1 cellular context compared by ENCODE assay signal in the genomic region with DNA sequence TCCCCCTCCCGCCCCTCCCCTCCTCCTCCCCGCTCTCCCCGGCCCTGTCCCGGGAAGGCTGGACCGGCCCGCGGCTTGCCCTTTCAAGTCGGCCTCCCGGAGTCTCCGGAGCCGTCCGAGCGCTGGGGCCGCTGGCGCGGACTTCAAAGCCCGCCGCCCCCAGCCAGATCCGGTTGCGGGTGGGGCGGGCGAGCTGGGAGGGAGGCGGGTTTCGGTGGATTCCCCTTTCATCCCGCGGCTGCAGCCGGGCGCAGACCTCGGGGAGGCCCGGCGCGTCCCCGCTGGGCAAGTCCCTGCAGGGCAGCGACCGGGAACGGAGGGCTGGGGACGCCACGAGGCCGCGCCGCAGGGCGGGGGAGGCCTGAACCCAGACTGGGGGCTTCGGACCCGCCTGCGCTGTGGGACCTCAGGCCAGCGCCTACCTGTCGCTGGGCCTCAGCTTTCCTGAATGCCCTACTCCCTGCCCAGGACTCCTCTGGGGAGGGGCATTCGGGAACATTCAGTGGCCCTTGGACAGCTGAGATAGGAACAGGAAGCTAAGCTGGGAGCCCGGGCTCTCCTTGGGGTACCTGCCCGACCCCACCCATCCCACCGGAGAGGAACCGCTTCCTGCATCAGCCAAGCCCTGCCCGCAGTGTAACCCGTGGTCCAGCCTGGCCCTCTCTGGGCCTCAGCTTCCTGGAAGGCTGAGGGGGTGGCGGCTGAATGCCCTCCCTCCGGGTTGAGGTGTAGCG.
TF ChIP-seq lines count a peak whose summit lies in the region.

No MANE protein-coding gene starts in this region.

TF ChIP-seq in HepG2, 621 proteins besides CTCF, POLR2A, EP300 and RAD21 (continued from another document and continues in another):
- TF ChIP-seq XBP1 (CRISPR knock-in tag; IDR thresholded peaks at IDR 0.05) (no peak), NFYC (CRISPR knock-in tag; IDR thresholded peaks at IDR 0.05) (no peak), ZC3H4 (CRISPR knock-in tag; IDR thresholded peaks at IDR 0.05; ENCODE audit: borderline replicate concordance) (no peak; the same call in 1 of the 2 replicates), CBX2 (IDR thresholded peaks at IDR 0.05; ENCODE audit: low read depth, low read length) (no peak), CBX2 (CRISPR knock-in tag; IDR thresholded peaks at IDR 0.05; ENCODE audit: low read depth) (no peak), FOXP1 (IDR thresholded peaks at IDR 0.05) (no peak), FOXP1 (CRISPR knock-in tag; IDR thresholded peaks at IDR 0.05) (peak; percentile 64), ZFP36L1 (CRISPR knock-in tag; IDR thresholded peaks at IDR 0.05) (no peak), NR3C1 (CRISPR knock-in tag; IDR thresholded peaks at IDR 0.05) (no peak), ZNF180 (CRISPR knock-in tag; IDR thresholded peaks at IDR 0.05; ENCODE audit: borderline replicate concordance, low read depth) (no peak), ZNF253 (CRISPR knock-in tag; IDR thresholded peaks at IDR 0.05; ENCODE audit: borderline replicate concordance) (no peak), NFYB (CRISPR knock-in tag; IDR thresholded peaks at IDR 0.05) (no peak; the same call in 1 of the 2 replicates), ZNF547 (CRISPR knock-in tag; IDR thresholded peaks at IDR 0.05) (no peak), TOE1 (CRISPR knock-in tag; IDR thresholded peaks at IDR 0.05) (no peak), CBX1 (IDR thresholded peaks at IDR 0.05; ENCODE audit: low read depth) (no peak), ZSCAN22 (CRISPR knock-in tag; IDR thresholded peaks at IDR 0.05) (no peak), DMAP1 (CRISPR knock-in tag; IDR thresholded peaks at IDR 0.05) (peak; percentile 89), RNF2 (conservative IDR thresholded peaks at IDR 0.05; ENCODE audit: low read depth) (peak; percentile 59), ZNF3 (CRISPR knock-in tag; IDR thresholded peaks at IDR 0.05) (no peak; the same call in 1 of the 2 replicates), NFE2L1 (CRISPR knock-in tag; IDR thresholded peaks at IDR 0.05; ENCODE audit: borderline replicate concordance) (no peak), ZNF614 (CRISPR knock-in tag; IDR thresholded peaks at IDR 0.05; ENCODE audit: borderline replicate concordance) (peak; percentile 58), RFX3 (CRISPR knock-in tag; IDR thresholded peaks at IDR 0.05) (no peak), KAT8 (CRISPR knock-in tag; IDR thresholded peaks at IDR 0.05) (peak; percentile 78), THAP11 (CRISPR knock-in tag; IDR thresholded peaks at IDR 0.05) (peak; percentile 80), ZNF205 (CRISPR knock-in tag; IDR thresholded peaks at IDR 0.05) (peak; percentile 50), ZNF766 (CRISPR knock-in tag; IDR thresholded peaks at IDR 0.05; ENCODE audit: borderline replicate concordance) (no peak), NR2C2 (CRISPR knock-in tag; IDR thresholded peaks at IDR 0.05; ENCODE audit: borderline replicate concordance) (peak; percentile 60), MED1 (CRISPR knock-in tag; IDR thresholded peaks at IDR 0.05) (peak; percentile 97), ZNF567 (CRISPR knock-in tag; IDR thresholded peaks at IDR 0.05; ENCODE audit: borderline replicate concordance) (no peak), ZFP62 (CRISPR knock-in tag; IDR thresholded peaks at IDR 0.05) (no peak), KDM6A (CRISPR knock-in tag; IDR thresholded peaks at IDR 0.05; ENCODE audit: low read depth) (no peak; the same call in 1 of the 2 replicates), RARG (CRISPR knock-in tag; IDR thresholded peaks at IDR 0.05; ENCODE audit: low read depth) (no peak), SNAI1 (CRISPR knock-in tag; IDR thresholded peaks at IDR 0.05; ENCODE audit: borderline replicate concordance) (no peak), BORCS8-MEF2B (CRISPR knock-in tag; IDR thresholded peaks at IDR 0.05) (no peak; the same call in none of the 2 replicates), ARID2 (CRISPR knock-in tag; IDR thresholded peaks at IDR 0.05; ENCODE audit: borderline replicate concordance) (no peak), SCMH1 (CRISPR knock-in tag; IDR thresholded peaks at IDR 0.05; ENCODE audit: borderline replicate concordance) (no peak), ZEB1 (IDR thresholded peaks at IDR 0.05; ENCODE audit: insufficient replicate concordance, low read depth) (peak; percentile 35), ZNF816 (CRISPR knock-in tag; IDR thresholded peaks at IDR 0.05; ENCODE audit: borderline replicate concordance) (peak; percentile 97), ZNF670 (CRISPR knock-in tag; IDR thresholded peaks at IDR 0.05; ENCODE audit: borderline replicate concordance) (peak; percentile 91), NKX3-1 (CRISPR knock-in tag; IDR thresholded peaks at IDR 0.05) (peak; percentile 40; the same call in 1 of the 2 replicates), HMGA1 (CRISPR knock-in tag; conservative IDR thresholded peaks at IDR 0.05) (no peak), RXRA (CRISPR knock-in tag; IDR thresholded peaks at IDR 0.05) (peak; percentile 94), TSC22D2 (CRISPR knock-in tag; IDR thresholded peaks at IDR 0.05; ENCODE audit: borderline replicate concordance) (no peak)
- TF ChIP-seq, protein P1, sequence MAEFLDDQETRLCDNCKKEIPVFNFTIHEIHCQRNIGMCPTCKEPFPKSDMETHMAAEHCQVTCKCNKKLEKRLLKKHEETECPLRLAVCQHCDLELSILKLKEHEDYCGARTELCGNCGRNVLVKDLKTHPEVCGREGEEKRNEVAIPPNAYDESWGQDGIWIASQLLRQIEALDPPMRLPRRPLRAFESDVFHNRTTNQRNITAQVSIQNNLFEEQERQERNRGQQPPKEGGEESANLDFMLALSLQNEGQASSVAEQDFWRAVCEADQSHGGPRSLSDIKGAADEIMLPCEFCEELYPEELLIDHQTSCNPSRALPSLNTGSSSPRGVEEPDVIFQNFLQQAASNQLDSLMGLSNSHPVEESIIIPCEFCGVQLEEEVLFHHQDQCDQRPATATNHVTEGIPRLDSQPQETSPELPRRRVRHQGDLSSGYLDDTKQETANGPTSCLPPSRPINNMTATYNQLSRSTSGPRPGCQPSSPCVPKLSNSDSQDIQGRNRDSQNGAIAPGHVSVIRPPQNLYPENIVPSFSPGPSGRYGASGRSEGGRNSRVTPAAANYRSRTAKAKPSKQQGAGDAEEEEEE (CRISPR knock-in tag; IDR thresholded peaks at IDR 0.05; ENCODE audit: borderline replicate concordance) = no peak
- TF ChIP-seq, protein P2, sequence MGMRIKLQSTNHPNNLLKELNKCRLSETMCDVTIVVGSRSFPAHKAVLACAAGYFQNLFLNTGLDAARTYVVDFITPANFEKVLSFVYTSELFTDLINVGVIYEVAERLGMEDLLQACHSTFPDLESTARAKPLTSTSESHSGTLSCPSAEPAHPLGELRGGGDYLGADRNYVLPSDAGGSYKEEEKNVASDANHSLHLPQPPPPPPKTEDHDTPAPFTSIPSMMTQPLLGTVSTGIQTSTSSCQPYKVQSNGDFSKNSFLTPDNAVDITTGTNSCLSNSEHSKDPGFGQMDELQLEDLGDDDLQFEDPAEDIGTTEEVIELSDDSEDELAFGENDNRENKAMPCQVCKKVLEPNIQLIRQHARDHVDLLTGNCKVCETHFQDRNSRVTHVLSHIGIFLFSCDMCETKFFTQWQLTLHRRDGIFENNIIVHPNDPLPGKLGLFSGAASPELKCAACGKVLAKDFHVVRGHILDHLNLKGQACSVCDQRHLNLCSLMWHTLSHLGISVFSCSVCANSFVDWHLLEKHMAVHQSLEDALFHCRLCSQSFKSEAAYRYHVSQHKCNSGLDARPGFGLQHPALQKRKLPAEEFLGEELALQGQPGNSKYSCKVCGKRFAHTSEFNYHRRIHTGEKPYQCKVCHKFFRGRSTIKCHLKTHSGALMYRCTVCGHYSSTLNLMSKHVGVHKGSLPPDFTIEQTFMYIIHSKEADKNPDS (CRISPR knock-in tag; IDR thresholded peaks at IDR 0.05) = peak; percentile 33; the same call in 1 of the 2 replicates
- TF ChIP-seq, protein P3, sequence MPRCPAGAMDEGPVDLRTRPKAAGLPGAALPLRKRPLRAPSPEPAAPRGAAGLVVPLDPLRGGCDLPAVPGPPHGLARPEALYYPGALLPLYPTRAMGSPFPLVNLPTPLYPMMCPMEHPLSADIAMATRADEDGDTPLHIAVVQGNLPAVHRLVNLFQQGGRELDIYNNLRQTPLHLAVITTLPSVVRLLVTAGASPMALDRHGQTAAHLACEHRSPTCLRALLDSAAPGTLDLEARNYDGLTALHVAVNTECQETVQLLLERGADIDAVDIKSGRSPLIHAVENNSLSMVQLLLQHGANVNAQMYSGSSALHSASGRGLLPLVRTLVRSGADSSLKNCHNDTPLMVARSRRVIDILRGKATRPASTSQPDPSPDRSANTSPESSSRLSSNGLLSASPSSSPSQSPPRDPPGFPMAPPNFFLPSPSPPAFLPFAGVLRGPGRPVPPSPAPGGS (CRISPR knock-in tag; IDR thresholded peaks at IDR 0.05) = peak; percentile 94
- TF ChIP-seq, protein P4, sequence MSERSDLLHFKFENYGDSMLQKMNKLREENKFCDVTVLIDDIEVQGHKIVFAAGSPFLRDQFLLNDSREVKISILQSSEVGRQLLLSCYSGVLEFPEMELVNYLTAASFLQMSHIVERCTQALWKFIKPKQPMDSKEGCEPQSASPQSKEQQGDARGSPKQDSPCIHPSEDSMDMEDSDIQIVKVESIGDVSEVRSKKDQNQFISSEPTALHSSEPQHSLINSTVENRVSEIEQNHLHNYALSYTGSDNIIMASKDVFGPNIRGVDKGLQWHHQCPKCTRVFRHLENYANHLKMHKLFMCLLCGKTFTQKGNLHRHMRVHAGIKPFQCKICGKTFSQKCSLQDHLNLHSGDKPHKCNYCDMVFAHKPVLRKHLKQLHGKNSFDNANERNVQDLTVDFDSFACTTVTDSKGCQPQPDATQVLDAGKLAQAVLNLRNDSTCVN (CRISPR knock-in tag; IDR thresholded peaks at IDR 0.05; ENCODE audit: borderline replicate concordance) = no peak
- TF ChIP-seq, protein P5, sequence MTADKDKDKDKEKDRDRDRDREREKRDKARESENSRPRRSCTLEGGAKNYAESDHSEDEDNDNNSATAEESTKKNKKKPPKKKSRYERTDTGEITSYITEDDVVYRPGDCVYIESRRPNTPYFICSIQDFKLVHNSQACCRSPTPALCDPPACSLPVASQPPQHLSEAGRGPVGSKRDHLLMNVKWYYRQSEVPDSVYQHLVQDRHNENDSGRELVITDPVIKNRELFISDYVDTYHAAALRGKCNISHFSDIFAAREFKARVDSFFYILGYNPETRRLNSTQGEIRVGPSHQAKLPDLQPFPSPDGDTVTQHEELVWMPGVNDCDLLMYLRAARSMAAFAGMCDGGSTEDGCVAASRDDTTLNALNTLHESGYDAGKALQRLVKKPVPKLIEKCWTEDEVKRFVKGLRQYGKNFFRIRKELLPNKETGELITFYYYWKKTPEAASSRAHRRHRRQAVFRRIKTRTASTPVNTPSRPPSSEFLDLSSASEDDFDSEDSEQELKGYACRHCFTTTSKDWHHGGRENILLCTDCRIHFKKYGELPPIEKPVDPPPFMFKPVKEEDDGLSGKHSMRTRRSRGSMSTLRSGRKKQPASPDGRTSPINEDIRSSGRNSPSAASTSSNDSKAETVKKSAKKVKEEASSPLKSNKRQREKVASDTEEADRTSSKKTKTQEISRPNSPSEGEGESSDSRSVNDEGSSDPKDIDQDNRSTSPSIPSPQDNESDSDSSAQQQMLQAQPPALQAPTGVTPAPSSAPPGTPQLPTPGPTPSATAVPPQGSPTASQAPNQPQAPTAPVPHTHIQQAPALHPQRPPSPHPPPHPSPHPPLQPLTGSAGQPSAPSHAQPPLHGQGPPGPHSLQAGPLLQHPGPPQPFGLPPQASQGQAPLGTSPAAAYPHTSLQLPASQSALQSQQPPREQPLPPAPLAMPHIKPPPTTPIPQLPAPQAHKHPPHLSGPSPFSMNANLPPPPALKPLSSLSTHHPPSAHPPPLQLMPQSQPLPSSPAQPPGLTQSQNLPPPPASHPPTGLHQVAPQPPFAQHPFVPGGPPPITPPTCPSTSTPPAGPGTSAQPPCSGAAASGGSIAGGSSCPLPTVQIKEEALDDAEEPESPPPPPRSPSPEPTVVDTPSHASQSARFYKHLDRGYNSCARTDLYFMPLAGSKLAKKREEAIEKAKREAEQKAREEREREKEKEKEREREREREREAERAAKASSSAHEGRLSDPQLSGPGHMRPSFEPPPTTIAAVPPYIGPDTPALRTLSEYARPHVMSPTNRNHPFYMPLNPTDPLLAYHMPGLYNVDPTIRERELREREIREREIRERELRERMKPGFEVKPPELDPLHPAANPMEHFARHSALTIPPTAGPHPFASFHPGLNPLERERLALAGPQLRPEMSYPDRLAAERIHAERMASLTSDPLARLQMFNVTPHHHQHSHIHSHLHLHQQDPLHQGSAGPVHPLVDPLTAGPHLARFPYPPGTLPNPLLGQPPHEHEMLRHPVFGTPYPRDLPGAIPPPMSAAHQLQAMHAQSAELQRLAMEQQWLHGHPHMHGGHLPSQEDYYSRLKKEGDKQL (CRISPR knock-in tag; IDR thresholded peaks at IDR 0.05; ENCODE audit: low read depth) = peak; percentile 70
- TF ChIP-seq, protein P6, sequence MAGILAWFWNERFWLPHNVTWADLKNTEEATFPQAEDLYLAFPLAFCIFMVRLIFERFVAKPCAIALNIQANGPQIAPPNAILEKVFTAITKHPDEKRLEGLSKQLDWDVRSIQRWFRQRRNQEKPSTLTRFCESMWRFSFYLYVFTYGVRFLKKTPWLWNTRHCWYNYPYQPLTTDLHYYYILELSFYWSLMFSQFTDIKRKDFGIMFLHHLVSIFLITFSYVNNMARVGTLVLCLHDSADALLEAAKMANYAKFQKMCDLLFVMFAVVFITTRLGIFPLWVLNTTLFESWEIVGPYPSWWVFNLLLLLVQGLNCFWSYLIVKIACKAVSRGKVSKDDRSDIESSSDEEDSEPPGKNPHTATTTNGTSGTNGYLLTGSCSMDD (CRISPR knock-in tag; IDR thresholded peaks at IDR 0.05) = no peak
- TF ChIP-seq, protein P7, sequence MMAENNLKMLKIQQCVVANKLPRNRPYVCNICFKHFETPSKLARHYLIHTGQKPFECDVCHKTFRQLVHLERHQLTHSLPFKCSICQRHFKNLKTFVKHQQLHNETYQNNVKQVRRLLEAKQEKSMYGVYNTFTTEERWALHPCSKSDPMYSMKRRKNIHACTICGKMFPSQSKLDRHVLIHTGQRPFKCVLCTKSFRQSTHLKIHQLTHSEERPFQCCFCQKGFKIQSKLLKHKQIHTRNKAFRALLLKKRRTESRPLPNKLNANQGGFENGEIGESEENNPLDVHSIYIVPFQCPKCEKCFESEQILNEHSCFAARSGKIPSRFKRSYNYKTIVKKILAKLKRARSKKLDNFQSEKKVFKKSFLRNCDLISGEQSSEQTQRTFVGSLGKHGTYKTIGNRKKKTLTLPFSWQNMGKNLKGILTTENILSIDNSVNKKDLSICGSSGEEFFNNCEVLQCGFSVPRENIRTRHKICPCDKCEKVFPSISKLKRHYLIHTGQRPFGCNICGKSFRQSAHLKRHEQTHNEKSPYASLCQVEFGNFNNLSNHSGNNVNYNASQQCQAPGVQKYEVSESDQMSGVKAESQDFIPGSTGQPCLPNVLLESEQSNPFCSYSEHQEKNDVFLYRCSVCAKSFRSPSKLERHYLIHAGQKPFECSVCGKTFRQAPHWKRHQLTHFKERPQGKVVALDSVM (CRISPR knock-in tag; IDR thresholded peaks at IDR 0.05) = peak; percentile 86
- TF ChIP-seq, protein P8, sequence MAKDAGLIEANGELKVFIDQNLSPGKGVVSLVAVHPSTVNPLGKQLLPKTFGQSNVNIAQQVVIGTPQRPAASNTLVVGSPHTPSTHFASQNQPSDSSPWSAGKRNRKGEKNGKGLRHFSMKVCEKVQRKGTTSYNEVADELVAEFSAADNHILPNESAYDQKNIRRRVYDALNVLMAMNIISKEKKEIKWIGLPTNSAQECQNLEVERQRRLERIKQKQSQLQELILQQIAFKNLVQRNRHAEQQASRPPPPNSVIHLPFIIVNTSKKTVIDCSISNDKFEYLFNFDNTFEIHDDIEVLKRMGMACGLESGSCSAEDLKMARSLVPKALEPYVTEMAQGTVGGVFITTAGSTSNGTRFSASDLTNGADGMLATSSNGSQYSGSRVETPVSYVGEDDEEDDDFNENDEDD (CRISPR knock-in tag; IDR thresholded peaks at IDR 0.05; ENCODE audit: borderline replicate concordance) = peak; percentile 66; the same call in 1 of the 2 replicates
